13 cellular contexts compared by ENCODE assay signal in genomic region chr5:142872795-142873194, GRCh38.
A peak's percentile ranks its signal among the peaks of the same experiment; 100 is the strongest.
DNase-seq lines count a peak whose midpoint lies in the region; ATAC-seq, FAIRE-seq and TF ChIP-seq lines count a peak whose summit lies in the region.
"Had no signal": no experiment of that assay in that cellular context is flagged by ENCODE, and none has a peak within 500 bp of the region (broad histone marks: within the 10 kb centered on the region; RNA-seq: fewer than 3 reads in every experiment).

No MANE protein-coding gene starts in this region.

- CTCF ChIA-PET in Panc1 (lab: Charles Lee) (interaction anchor here (2.3 kb wide), 1 partner anchor 160 kb away, joined by 12 read pairs; no protein-coding TSS in a partner anchor), endothelial cell of umbilical vein (lab: Charles Lee) (interaction anchor here (1.1 to 21.9 kb wide), 6 partner anchors 16 to 168 kb away, joined by 3 to 1173 read pairs (median 38); partner anchors contain the start of gene ARHGAP26)

- H2AFZ ChIP-seq in endothelial cell of umbilical vein (ENCODE audit: low read depth, low read length): no peak overlapping the region
- no peak overlapping the region for H2AFZ ChIP-seq in Karpas-422 (ENCODE audit: low read length)
- H2AFZ ChIP-seq: parathyroid adenoma had no signal

- H3K9ac ChIP-seq in endothelial cell of umbilical vein (replicated peaks; ENCODE audit: extremely low read depth, insufficient read depth, low read length): no peak overlapping the region
- no peak overlapping the region for H3K9ac ChIP-seq in Karpas-422 (ENCODE audit: low read length)
- H3K9ac ChIP-seq: parathyroid adenoma had no signal

- H3K9me1 ChIP-seq in endothelial cell of umbilical vein (replicated peaks; ENCODE audit: control insufficient read depth, extremely low read depth, insufficient read depth, low read length): no peaks in the 10 kb centered on the region

- no peaks in the 10 kb centered on the region for H3K9me3 Mint-ChIP-seq in nephron

- intact Hi-C loops in Panc1 (cut with micrococcal nuclease; ENCODE audit: unreplicated experiment): loop anchor here (10.0 kb wide), 1 partner anchor 128 kb away; no protein-coding TSS in a partner anchor
- intact Hi-C loops in endothelial cell of umbilical vein (cut with micrococcal nuclease): no loop called here

- H3K27ac ChIP-seq in Panc1 (ENCODE audit: low read length) (peak overlapping the region; percentile 55; the same call in 1 of the 2 replicates), endothelial cell of umbilical vein (ENCODE audit: insufficient read depth, low read depth, low read length) (peak overlapping the region; percentile 25), Karpas-422 (ENCODE audit: low read length) (no peak overlapping the region)
- H3K27ac ChIP-seq: parathyroid adenoma had no signal

- H3K9me2 ChIP-seq in Karpas-422 (replicated peaks; ENCODE audit: insufficient read depth, low read length): no peaks in the 10 kb centered on the region

- no peak overlapping the region for H3K4me3 Mint-ChIP-seq in nephron

- peak; percentile 64 for ATAC-seq in Panc1
- ATAC-seq in GM21526 (IDR thresholded peaks at IDR 0.05; ENCODE audit: low FRiP score, unreplicated experiment): no peak

- H3K4me2 ChIP-seq in endothelial cell of umbilical vein (ENCODE audit: insufficient read depth, low read length) (peak overlapping the region; percentile 4), Karpas-422 (ENCODE audit: low read depth, low read length, poor library complexity, severe bottlenecking) (no peak overlapping the region)

- FAIRE-seq in endothelial cell of umbilical vein (lab: Jason Lieb, UNC): peak; percentile 99
- FAIRE-seq: GM18507 had no signal

- POLR2A ChIA-PET in Panc1 (lab: Charles Lee) (no interaction called here), endothelial cell of umbilical vein (lab: Charles Lee) (no interaction called here)

- H3K36me3 ChIP-seq in Panc1 (ENCODE audit: control insufficient read depth, insufficient read depth, low read length) (no peaks in the 10 kb centered on the region), endothelial cell of umbilical vein (ENCODE audit: control insufficient read depth in 2 of 2, extremely low read depth in 1 of 2, insufficient read depth in 2 of 2, low read length in 2 of 2) (no peaks in the 10 kb centered on the region), Karpas-422 (ENCODE audit: insufficient read depth, low read length) (no peaks in the 10 kb centered on the region)

- peak overlapping the region in 2 of 3 experiments; percentile 1 to 72 for H3K27ac Mint-ChIP-seq in nephron

- H3K4me3 ChIP-seq in Panc1 (ENCODE audit: low read depth in 2 of 2, low read length in 2 of 2) (no peak overlapping the region), endothelial cell of umbilical vein (replicated peaks in 1 of 3; ENCODE audit: insufficient read depth in 1 of 3, low read depth in 1 of 3, low read length in 3 of 3) (no peak overlapping the region), Karpas-422 (ENCODE audit: low read length) (no peak overlapping the region)

- peak; percentile 37 for DNase-seq in ELF-1 (ENCODE audit: low read depth, low spot score)
- no peak for DNase-seq in Panc1 (ENCODE audit: low read depth, low spot score)
- peak; percentile 94 for DNase-seq in endothelial cell of umbilical vein (ENCODE audit: low read depth, low spot score)
- DNase-seq in stimulated activated CD4-positive, alpha-beta T cell treated with anti-CD3 and anti-CD28 coated beads, Interleukin-4, amount 100 ng/mL, for 1 hour: no peak
- no peak for DNase-seq in Karpas-422
- no peak for DNase-seq in activated gamma-delta T cell (lab: John Stamatoyannopoulos, UW)
- DNase-seq: activated effector memory CD4-positive, alpha-beta T cell treated with anti-CD3 and anti-CD28 coated beads, Interleukin-2, amount 50 U/mL, for 16 hours; COR-L47; effector CD8-positive, alpha-beta T cell had no signal

- H3K79me2 ChIP-seq in endothelial cell of umbilical vein (ENCODE audit: control insufficient read depth, insufficient read depth, low read length): no peaks in the 10 kb centered on the region
- no peaks in the 10 kb centered on the region for H3K79me2 ChIP-seq in Karpas-422 (ENCODE audit: low read length)
- H3K79me2 ChIP-seq: parathyroid adenoma had no signal

- peaks cover 61% of the 10 kb centered on the region for H3K4me1 Mint-ChIP-seq in nephron

- H3K27me3 Mint-ChIP-seq in nephron (ENCODE audit: low read depth): peaks cover 13% of the 10 kb centered on the region

- no peaks in the 10 kb centered on the region for H3K27me3 ChIP-seq in Panc1 (ENCODE audit: control insufficient read depth, insufficient read depth, low read length)
- H3K27me3 ChIP-seq in endothelial cell of umbilical vein (ENCODE audit: control insufficient read depth in 2 of 2, insufficient read depth in 2 of 2, low read length in 2 of 2): no peaks in the 10 kb centered on the region
- H3K27me3 ChIP-seq in Karpas-422 (ENCODE audit: low read length): no peaks in the 10 kb centered on the region

- no peaks in the 10 kb centered on the region for H3K36me3 Mint-ChIP-seq in nephron (ENCODE audit: low read depth)

- TF ChIP-seq CTCF in Panc1 (IDR thresholded peaks at IDR 0.05) (no peak), endothelial cell of umbilical vein (IDR thresholded peaks at IDR 0.05; ENCODE audit: extremely low read depth in 1 of 2, insufficient read depth in 1 of 2, low read depth in 1 of 2, low read length in 2 of 2) (no peak), nephron (IDR thresholded peaks at IDR 0.05; ENCODE audit: unreplicated experiment in 3 of 3) (no peak)

- in situ Hi-C loops in Panc1 (cut with HindIII; ENCODE audit: low pct_unique_long_range_greater_than_20kb, low sequenced_read_pairs): no loop called here

- dilution Hi-C loops in endothelial cell of umbilical vein (cut with MboI; ENCODE audit: extremely low pct_ligation_motif_present, low sequenced_read_pairs): no loop called here

- no TSS peak for BruUV-seq in Panc1 (replicated peaks; lab: Mats Ljungman, UMichigan)
- no TSS peak for BruUV-seq in endothelial cell of umbilical vein (replicated peaks; lab: Mats Ljungman, UMichigan)

- TF ChIP-seq POLR2A in endothelial cell of umbilical vein (IDR thresholded peaks at IDR 0.05; ENCODE audit: low read depth, low read length): no peak

- no peaks in the 10 kb centered on the region for H4K20me1 ChIP-seq in endothelial cell of umbilical vein (replicated peaks; ENCODE audit: control insufficient read depth, extremely low read depth, insufficient read depth, low read length)
- H4K20me1 ChIP-seq in Karpas-422 (ENCODE audit: insufficient read depth, low read depth, low read length): no peaks in the 10 kb centered on the region

- H3K4me1 ChIP-seq in Panc1 (ENCODE audit: control insufficient read depth, insufficient read depth, low read length) (peaks cover 62% of the 10 kb centered on the region), endothelial cell of umbilical vein (ENCODE audit: control insufficient read depth, extremely low read depth, insufficient read depth, low read length) (peaks cover 40% of the 10 kb centered on the region), Karpas-422 (ENCODE audit: low read length) (no peaks in the 10 kb centered on the region)
- H3K4me1 ChIP-seq: parathyroid adenoma had no signal

- no peaks in the 10 kb centered on the region for H3K9me3 ChIP-seq in Panc1 (ENCODE audit: control insufficient read depth, insufficient read depth, low read depth, low read length)
- H3K9me3 ChIP-seq in endothelial cell of umbilical vein (replicated peaks; ENCODE audit: control insufficient read depth, insufficient read depth, low read length): no peaks in the 10 kb centered on the region
- H3K9me3 ChIP-seq in Karpas-422 (ENCODE audit: low read length): no peaks in the 10 kb centered on the region

TF ChIP-seq in endothelial cell of umbilical vein, 7 proteins besides CTCF, POLR2A, EP300 and RAD21:
- peak; percentile 63 for TF ChIP-seq MYC (IDR thresholded peaks at IDR 0.05; ENCODE audit: low read depth, low read length)
- TF ChIP-seq GATA2 (IDR thresholded peaks at IDR 0.05; ENCODE audit: insufficient read depth, insufficient read length, low read depth, low read length): peak; percentile 45
- peak; percentile 93 for TF ChIP-seq FOS (IDR thresholded peaks at IDR 0.05; ENCODE audit: borderline replicate concordance, insufficient read depth, low read length)
- TF ChIP-seq JUN (IDR thresholded peaks at IDR 0.05; ENCODE audit: borderline replicate concordance, insufficient read depth, insufficient read length, low read depth): peak; percentile 51
- no peak for TF ChIP-seq MAX (IDR thresholded peaks at IDR 0.05; ENCODE audit: insufficient read depth, insufficient read length)
- TF ChIP-seq EZH2 (IDR thresholded peaks at IDR 0.05; ENCODE audit: borderline replicate concordance, low read depth, low read length, severe bottlenecking): no peak
- TF ChIP-seq POLR2AphosphoS5 (IDR thresholded peaks at IDR 0.05; ENCODE audit: insufficient read depth, low read depth, low read length): peak; percentile 59

Comparison
In these comparisons a context has a peak if more than half of its experiments do, and no peak if none do; other contexts are left out.
1. DNase-seq: peak in ELF-1 (single experiment) and endothelial cell of umbilical vein (single experiment); none in Panc1 (single experiment), stimulated activated CD4-positive, alpha-beta T cell treated with anti-CD3 and anti-CD28 coated beads, Interleukin-4, amount 100 ng/mL, for 1 hour (single experiment), Karpas-422 (single experiment) and activated gamma-delta T cell (single experiment).